17 cellular contexts compared by ENCODE assay signal in the genomic region with DNA sequence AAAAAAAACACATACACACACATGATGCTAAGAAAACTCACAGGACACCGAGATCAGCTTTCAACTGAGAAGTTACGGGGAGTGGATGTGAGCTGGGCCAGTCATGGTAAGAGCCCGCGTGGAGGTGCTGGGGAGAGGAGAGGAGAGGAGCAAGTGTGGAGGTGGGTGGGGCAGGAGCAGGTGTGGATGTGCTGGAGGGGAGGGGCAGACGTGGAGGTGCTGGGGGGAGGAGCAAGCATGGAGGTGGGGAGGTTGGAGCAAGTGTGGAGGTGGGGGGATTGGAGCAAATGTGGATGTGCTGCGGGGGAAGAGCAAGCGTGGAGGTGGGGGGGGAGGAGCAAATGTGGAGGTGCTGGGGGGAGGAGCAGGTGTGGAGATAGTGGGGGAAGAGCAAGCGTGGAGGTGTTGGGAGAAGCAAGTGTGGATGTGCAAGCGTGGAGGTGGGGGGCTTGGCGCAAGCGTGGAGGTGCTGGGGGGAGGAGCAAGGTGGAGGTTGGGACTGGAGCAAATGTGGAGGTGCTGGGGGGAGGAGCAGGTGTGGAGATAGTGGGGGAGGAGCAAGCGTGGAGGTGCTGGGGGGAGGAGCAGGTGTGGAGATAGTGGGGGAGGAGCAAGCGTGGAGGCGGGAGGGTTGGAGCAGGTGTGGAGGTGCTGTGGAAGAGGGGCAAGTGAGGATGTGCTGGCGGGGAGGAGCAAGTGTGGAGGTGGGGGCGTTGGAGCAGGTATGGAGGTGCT.
"Had no signal": no experiment of that assay in that cellular context is flagged by ENCODE, and none has a peak within 500 bp of the region (broad histone marks: within the 10 kb centered on the region; RNA-seq: fewer than 3 reads in every experiment).

No MANE protein-coding gene starts in this region.

- H3K9me3 ChIP-seq: adrenal gland, gastrocnemius medialis, heart right ventricle, sigmoid colon, suprapubic skin, upper lobe of left lung had no signal

- H3K27ac Mint-ChIP-seq: memory B cell; stimulated activated naive B cell treated with anti-CD40 and anti-IgM and Interleukin-4, amounts not matched to agents 10 μg/mL and 1 μg/mL and 100 μg/mL, for 72 hours had no signal

- H3K27me3 ChIP-seq: adrenal gland, gastrocnemius medialis, heart right ventricle, sigmoid colon, suprapubic skin, upper lobe of left lung had no signal

- H3K27ac ChIP-seq: adrenal gland, coronary artery, gastrocnemius medialis, heart right ventricle, suprapubic skin had no signal

- H3K9me3 Mint-ChIP-seq: memory B cell; nephron progenitor cell; stimulated activated naive B cell treated with anti-CD40 and anti-IgM and Interleukin-4, amounts not matched to agents 10 μg/mL and 1 μg/mL and 100 μg/mL, for 72 hours had no signal

- ATAC-seq: activated CD8-positive, alpha-beta T cell treated with anti-CD3 and anti-CD28 coated beads, Interleukin-2, amount 10 ng/mL, durations not matched to agents 7 days and 5 days; gastrocnemius medialis; heart right ventricle; stimulated activated naive B cell treated with anti-CD40 and anti-IgM and Interleukin-4, amounts not matched to agents 10 μg/mL and 1 μg/mL and 100 μg/mL, for 72 hours had no signal

- DNase-seq: activated CD4-positive, alpha-beta T cell treated with anti-CD3 and anti-CD28 coated beads for 1 hour; activated CD8-positive, alpha-beta T cell treated with anti-CD3 and anti-CD28 coated beads, Interleukin-2, amount 10 ng/mL, durations not matched to agents 7 days and 5 days; activated gamma-delta T cell; effector CD8-positive, alpha-beta T cell; gastrocnemius medialis; heart right ventricle; nephron progenitor cell; sigmoid colon; stimulated activated CD4-positive, alpha-beta T cell treated with anti-CD3 and anti-CD28 coated beads, Interleukin-2, amount 100 ng/mL, for 24 hours; stimulated activated naive B cell treated with anti-CD40 and anti-IgM and Interleukin-4, amounts not matched to agents 10 μg/mL and 1 μg/mL and 100 μg/mL, for 72 hours; T-helper 9 cell; upper lobe of left lung had no signal

- H3K4me3 ChIP-seq: adrenal gland, coronary artery, gastrocnemius medialis, heart right ventricle, sigmoid colon, suprapubic skin, upper lobe of left lung had no signal

- FAIRE-seq: islet of Langerhans had no signal

- H3K4me1 Mint-ChIP-seq: nephron progenitor cell had no signal

- H3K4me1 ChIP-seq: adrenal gland, gastrocnemius medialis, sigmoid colon, suprapubic skin had no signal

- H3K4me3 Mint-ChIP-seq: activated CD8-positive, alpha-beta T cell treated with anti-CD3 and anti-CD28 coated beads, Interleukin-2, amount 10 ng/mL, durations not matched to agents 7 days and 5 days; memory B cell; nephron progenitor cell; stimulated activated naive B cell treated with anti-CD40 and anti-IgM and Interleukin-4, amounts not matched to agents 10 μg/mL and 1 μg/mL and 100 μg/mL, for 72 hours had no signal
